8 cellular contexts compared by ENCODE assay signal in genomic region chr2:172084734-172085459, GRCh38. TPM values are rescaled to one million over a fixed set of nuclear protein-coding genes. Genes with fewer than 3 reads are reported as not detected.
A peak's percentile ranks its signal among the peaks of the same experiment; 100 is the strongest.
DNase-seq lines count a peak whose midpoint lies in the region; ATAC-seq and TF ChIP-seq lines count a peak whose summit lies in the region.

No MANE protein-coding gene starts in this region.

- H3K36me3 ChIP-seq in HCT116 (ENCODE audit: control insufficient read depth in 1 of 2, insufficient read depth in 2 of 2, low read length in 2 of 2) (no peaks in the 10 kb centered on the region), SJCRH30 (0 out of 2 replicates have a peak, but pooled peaks cover 4% of the 10 kb centered on the region), iPS-15b (ENCODE audit: control insufficient read depth, insufficient read depth, low read length) (no peaks in the 10 kb centered on the region)

- POLR2A ChIA-PET in HCT116 (lab: Charles Lee), result interaction anchor here (0.9 to 1.6 kb wide), 3 partner anchors 10 to 28 kb away, joined by 3 to 8 read pairs (median 4); no protein-coding TSS in a partner anchor

- H3K27me3 ChIP-seq in HCT116 (ENCODE audit: insufficient read depth, low read length) (no peaks in the 10 kb centered on the region), SJCRH30 (no peaks in the 10 kb centered on the region), iPS-15b (ENCODE audit: control insufficient read depth, insufficient read depth, low read length) (peaks cover 98% of the 10 kb centered on the region)

- no peak for TF ChIP-seq CTCF in HCT116 (IDR thresholded peaks at IDR 0.05 in 2 of 3, conservative IDR thresholded peaks at IDR 0.05 in 1 of 3; ENCODE audit: borderline replicate concordance in 1 of 3, insufficient read depth in 1 of 3, low read depth in 2 of 3, low read length in 2 of 3)
- TF ChIP-seq CTCF in brain (conservative IDR thresholded peaks at IDR 0.05), result no peak

- H2AFZ ChIP-seq in HCT116 (ENCODE audit: low read depth, low read length, poor library complexity, severe bottlenecking), result peak overlapping the region; percentile 75

- H4K20me1 ChIP-seq in HCT116 (ENCODE audit: insufficient read depth), result no peaks in the 10 kb centered on the region

- H3K9me2 ChIP-seq in HCT116 (ENCODE audit: insufficient read depth), result no peaks in the 10 kb centered on the region

- ATAC-seq in HCT116, result peak; percentile 95

- DNase-seq in A172 (ENCODE audit: low spot score), result peak; percentile 95
- peak; percentile 93 for DNase-seq in GM04503 (ENCODE audit: low read depth)
- DNase-seq in HCT116 (ENCODE audit: low read depth, low spot score), result peak; percentile 74
- peak; percentile 97 for DNase-seq in M059J (ENCODE audit: low read depth)
- peak; percentile 96 to 97 for DNase-seq in SJCRH30
- DNase-seq in retina, result peak; percentile 95

- H3K9me3 ChIP-seq in HCT116 (ENCODE audit: control insufficient read depth in 1 of 2, insufficient read depth in 1 of 2, low read depth in 1 of 2, low read length in 2 of 2) (no peaks in the 10 kb centered on the region), SJCRH30 (replicated peaks) (no peaks in the 10 kb centered on the region), iPS-15b (ENCODE audit: control insufficient read depth, insufficient read depth, low read length) (no peaks in the 10 kb centered on the region)

- H3K9ac ChIP-seq in HCT116 (ENCODE audit: low read length), result peak overlapping the region; percentile 59
- H3K9ac ChIP-seq in iPS-15b (ENCODE audit: low read depth, low read length), result no peak overlapping the region

- peak; percentile 71 for TF ChIP-seq POLR2A in HCT116 (IDR thresholded peaks at IDR 0.05; ENCODE audit: borderline replicate concordance, extremely low read depth, insufficient read depth, insufficient read length)

- RAD21 ChIA-PET in HCT116 (lab: Charles Lee; ENCODE audit: low non-redundant PET in 1 of 2, low total read pairs in 2 of 2, uncharacterized antibody in 2 of 2, unreplicated experiment in 2 of 2), result no interaction called here

- peak overlapping the region in 4 of 5 experiments; percentile 21 to 95 (median 92) for H3K27ac Mint-ChIP-seq in brain

- H3K79me2 ChIP-seq in HCT116 (ENCODE audit: insufficient read depth, low read length), result no peaks in the 10 kb centered on the region

- peaks cover 0 to 17% of the 10 kb centered on the region in 2 experiments; a peak in 1 of 4 replicates for H3K4me1 ChIP-seq in HCT116 (ENCODE audit: control insufficient read depth in 1 of 2, insufficient read depth in 2 of 2, low read length in 2 of 2)
- H3K4me1 ChIP-seq in SJCRH30, result no peaks in the 10 kb centered on the region
- H3K4me1 ChIP-seq in iPS-15b (ENCODE audit: control insufficient read depth, insufficient read depth, low read length), result peaks cover 12% of the 10 kb centered on the region

- BruUV-seq in HCT116 (replicated peaks; lab: Mats Ljungman, UMichigan), result no TSS peak

- peak overlapping the region; percentile 51 to 61 for H3K4me3 ChIP-seq in HCT116 (replicated peaks in 1 of 2; ENCODE audit: low read depth in 1 of 2, low read length in 2 of 2)
- peak overlapping the region; percentile 73 for H3K4me3 ChIP-seq in SJCRH30
- H3K4me3 ChIP-seq in iPS-15b (ENCODE audit: low read depth, low read length), result peak overlapping the region; percentile 71

- CTCF ChIA-PET in HCT116 (lab: Charles Lee), result no interaction called here

- intact Hi-C loops in HCT116 (cut with micrococcal nuclease), result no loop called here

- peaks cover 46% of the 10 kb centered on the region for H3K36me3 Mint-ChIP-seq in brain

- no peak for TF ChIP-seq RAD21 in HCT116 (IDR thresholded peaks at IDR 0.05; ENCODE audit: low read depth)

- peaks cover 3 to 14% (median 9%) of the 10 kb centered on the region in 5 experiments for H3K9me3 Mint-ChIP-seq in brain

- peak overlapping the region; percentile 82 to 94 (median 91) for H3K4me3 Mint-ChIP-seq in brain

- H3K4me2 ChIP-seq in HCT116 (ENCODE audit: low read length), result peak overlapping the region; percentile 85

- peaks cover 71% of the 10 kb centered on the region for H3K27me3 Mint-ChIP-seq in brain

- peaks cover 78% of the 10 kb centered on the region for H3K4me1 Mint-ChIP-seq in brain

- peak overlapping the region; percentile 48; the same call in 1 of the 2 replicates for H3K27ac ChIP-seq in HCT116 (ENCODE audit: low read depth, low read length)
- H3K27ac ChIP-seq in SJCRH30, result peak overlapping the region; percentile 83

TF ChIP-seq in HCT116, 20 proteins besides CTCF, POLR2A, EP300 and RAD21:
- TF ChIP-seq ATF3 (IDR thresholded peaks at IDR 0.05) (no peak), EGR1 (IDR thresholded peaks at IDR 0.05; ENCODE audit: low read depth) (no peak), SP1 (IDR thresholded peaks at IDR 0.05; ENCODE audit: low read depth) (no peak), POLR2AphosphoS5 (IDR thresholded peaks at IDR 0.05; ENCODE audit: low read depth, low read length) (peak; percentile 83), ZBTB33 (IDR thresholded peaks at IDR 0.05; ENCODE audit: extremely low read depth, insufficient replicate concordance, low read length) (no peak), ZFX (IDR thresholded peaks at IDR 0.05) (peak; percentile 54; the same call in 1 of the 2 replicates), MAX (IDR thresholded peaks at IDR 0.05) (no peak), REST (IDR thresholded peaks at IDR 0.05; ENCODE audit: low read depth) (no peak), CBX3 (IDR thresholded peaks at IDR 0.05; ENCODE audit: low read depth) (no peak)
TF ChIP-seq in HCT116: peak in this region for 2.

RNA-seq across cellular contexts. Expression of gene DLX1, which starts 0.4 kb away (rescaled TPM):
- total RNA-seq in A172 (2014; rRNA removed; shearing (Covaris generic)), result 3.9 and 5.3 TPM in 2 replicates
- 2.0 TPM for total RNA-seq in HCT116 (2021; ENCODE audit: unreplicated experiment)
- 0.26 and 0.70 TPM in 2 replicates for polyA plus RNA-seq in HCT116 (2012)
- 5.6 and 6.8 TPM in 2 replicates for total RNA-seq in M059J (2014; rRNA removed; shearing (Covaris generic))
- 13.5 and 14.9 TPM in 2 replicates for total RNA-seq in SJCRH30 (2014; rRNA removed; shearing (Covaris generic))
- 0.63 TPM for polyA plus RNA-seq in brain (ENCODE audit: insufficient read depth, low read depth, low replicate concordance)

RNA-seq across cellular contexts. Expression of gene DLX2, which starts 17.8 kb away (rescaled TPM):
- total RNA-seq in A172 (2014; rRNA removed; shearing (Covaris generic)), result 0.64 and 0.81 TPM in 2 replicates
- total RNA-seq in HCT116 (2021; ENCODE audit: unreplicated experiment), result 3.7 TPM
- 0.61 and 0.94 TPM in 2 replicates for polyA plus RNA-seq in HCT116 (2012)
- 1.9 and 4.2 TPM in 2 replicates for total RNA-seq in M059J (2014; rRNA removed; shearing (Covaris generic))
- total RNA-seq in SJCRH30 (2014; rRNA removed; shearing (Covaris generic)), result 0.76 and 0.89 TPM in 2 replicates
- 0.17 TPM for polyA plus RNA-seq in brain (ENCODE audit: insufficient read depth, low read depth, low replicate concordance)

Comparison
In these comparisons a context has a peak if more than half of its experiments do, and no peak if none do; other contexts are left out.
1. Peak in every context shown above with its lines: DNase-seq, ATAC-seq, H3K4me3 ChIP-seq and H3K27ac ChIP-seq.